ENCODE assay signal across 17 cellular contexts in genomic region chr1:244369256-244370057, GRCh38.
DNase-seq lines count a peak whose midpoint lies in the region; ATAC-seq and TF ChIP-seq lines count a peak whose summit lies in the region.
"Had no signal": no experiment of that assay in that cellular context is flagged by ENCODE, and none has a peak within 500 bp of the region (broad histone marks: within the 10 kb centered on the region; RNA-seq: fewer than 3 reads in every experiment).

No MANE protein-coding gene starts in this region.

- peaks cover 0 to 5% (median 0%) of the 10 kb centered on the region in 4 donors for H3K4me1 ChIP-seq in transverse colon
- H3K4me1 ChIP-seq: pancreas had no signal

- no peak overlapping the region for H3K4me3 Mint-ChIP-seq in activated CD4-positive, alpha-beta T cell treated with anti-CD3 and anti-CD28 coated beads for 36 hours
- H3K4me3 Mint-ChIP-seq: activated CD8-positive, alpha-beta T cell treated with anti-CD3 and anti-CD28 coated beads, Interleukin-2, amount 10 ng/mL, durations not matched to agents 7 days and 5 days; activated T-helper 1 cell treated with anti-CD3 and anti-CD28 coated beads, Interleukin-12 subunit alpha, Interleukin-12 subunit beta, Interleukin-2, Interleukin-4 antibody, amounts not matched to agents 30 ng/mL and 10 ng/mL and 1 ng/mL, durations not matched to agents 14 hours and 24 hours and 36 hours; CD8-positive, alpha-beta T cell had no signal

- H3K36me3 Mint-ChIP-seq in activated CD4-positive, alpha-beta T cell treated with anti-CD3 and anti-CD28 coated beads for 36 hours (ENCODE audit: low read depth) = no peaks in the 10 kb centered on the region
- H3K36me3 Mint-ChIP-seq: CD8-positive, alpha-beta T cell had no signal

- intact Hi-C loops in transverse colon (cut with DNase I; ENCODE audit: low total_unique reads) = no loop called here
- intact Hi-C loops in activated CD4-positive, alpha-beta T cell treated with anti-CD3 and anti-CD28 coated beads for 36 hours (cut with DNase I, micrococcal nuclease) = no loop called here

- H3K36me3 ChIP-seq in transverse colon = no peaks in the 10 kb centered on the region
- H3K36me3 ChIP-seq: pancreas had no signal

- no peak for TF ChIP-seq POLR2A in transverse colon (IDR thresholded peaks at IDR 0.05)

- no peak overlapping the region for H3K4me3 ChIP-seq in transverse colon
- H3K4me3 ChIP-seq: GM23248, pancreas, smooth muscle cell had no signal

- CTCF ChIA-PET in activated CD4-positive, alpha-beta T cell treated with anti-CD3 and anti-CD28 coated beads for 36 hours (lab: Charles Lee) = no interaction called here

- H3K27me3 Mint-ChIP-seq in activated CD4-positive, alpha-beta T cell treated with anti-CD3 and anti-CD28 coated beads for 36 hours = no peaks in the 10 kb centered on the region

- DNase-seq in NCI-H345 (lab: John Stamatoyannopoulos, UW) (peak; percentile 16), NCI-H345 treated with DMSO at 0.1 percent for 48 hours (lab: John Stamatoyannopoulos, UW; ENCODE audit: unreplicated experiment) (no peak), NCI-H774 (lab: John Stamatoyannopoulos, UW) (peak; percentile 48), fibroblast of peridontal ligament (ENCODE audit: extremely low read depth) (peak; percentile 84), transverse colon (peak; percentile 68)
- no peak for DNase-seq in activated CD4-positive, alpha-beta T cell treated with anti-CD3 and anti-CD28 coated beads for 36 hours
- DNase-seq: activated CD8-positive, alpha-beta T cell treated with anti-CD3 and anti-CD28 coated beads, Interleukin-2, amount 10 ng/mL, durations not matched to agents 7 days and 5 days; CD8-positive, alpha-beta T cell; GF-D8; GM23248; NCI-H1930; pancreas; stimulated activated naive CD4-positive, alpha-beta T cell had no signal

- POLR2A ChIA-PET in activated CD4-positive, alpha-beta T cell treated with anti-CD3 and anti-CD28 coated beads for 36 hours (lab: Charles Lee) = no interaction called here

- H3K9me3 Mint-ChIP-seq in activated CD4-positive, alpha-beta T cell treated with anti-CD3 and anti-CD28 coated beads for 36 hours (ENCODE audit: low read depth) = peaks cover 8% of the 10 kb centered on the region
- H3K9me3 Mint-ChIP-seq: CD8-positive, alpha-beta T cell had no signal

- no peaks in the 10 kb centered on the region for H3K4me1 Mint-ChIP-seq in activated CD4-positive, alpha-beta T cell treated with anti-CD3 and anti-CD28 coated beads for 36 hours

- WGBS in transverse colon (ENCODE audit: low coverage in 1 of 2), 2 donors = 67 to 72% methylated on average over 13 to 18 of the region's 18 CpGs

- H3K27me3 ChIP-seq in transverse colon = no peaks in the 10 kb centered on the region
- H3K27me3 ChIP-seq: pancreas had no signal

- peak; percentile 19 for TF ChIP-seq EP300 in transverse colon (IDR thresholded peaks at IDR 0.05; ENCODE audit: low read depth)

- H3K27ac ChIP-seq in transverse colon = peak overlapping the region in 1 of 4 donors; percentile 36
- H3K27ac ChIP-seq: GM23248, pancreas had no signal

- no peak overlapping the region for H3K27ac Mint-ChIP-seq in activated CD4-positive, alpha-beta T cell treated with anti-CD3 and anti-CD28 coated beads for 36 hours
- H3K27ac Mint-ChIP-seq: activated CD8-positive, alpha-beta T cell treated with anti-CD3 and anti-CD28 coated beads, Interleukin-2, amount 10 ng/mL, durations not matched to agents 7 days and 5 days; activated T-helper 1 cell treated with anti-CD3 and anti-CD28 coated beads, Interleukin-12 subunit alpha, Interleukin-12 subunit beta, Interleukin-2, Interleukin-4 antibody, amounts not matched to agents 30 ng/mL and 10 ng/mL and 1 ng/mL, durations not matched to agents 14 hours and 24 hours and 36 hours; CD8-positive, alpha-beta T cell had no signal

- in situ Hi-C loops in transverse colon (cut with MboI; ENCODE audit: low pct_ligation_motif_present in 1 of 4, low pct_unique_long_range_greater_than_20kb in 1 of 4, low sequenced_read_pairs in 3 of 4) = no loop called here

- no peak for TF ChIP-seq CTCF in transverse colon (IDR thresholded peaks at IDR 0.05)

- no peaks in the 10 kb centered on the region for H3K9me3 ChIP-seq in transverse colon
- H3K9me3 ChIP-seq: pancreas had no signal

- no peak for ATAC-seq in HG03521 (IDR thresholded peaks at IDR 0.05; ENCODE audit: unreplicated experiment)
- ATAC-seq in activated CD4-positive, alpha-beta T cell treated with anti-CD3 and anti-CD28 coated beads for 36 hours = no peak
- no peak for ATAC-seq in HG03108 (IDR thresholded peaks at IDR 0.05; ENCODE audit: unreplicated experiment)
- ATAC-seq: activated CD8-positive, alpha-beta T cell treated with anti-CD3 and anti-CD28 coated beads, Interleukin-2, amount 10 ng/mL, durations not matched to agents 7 days and 5 days; CD8-positive, alpha-beta T cell; pancreas had no signal

Comparison
In these comparisons a context has a peak if more than half of its experiments do, and no peak if none do; other contexts are left out.
1. DNase-seq: peak in NCI-H345 (single experiment), NCI-H774 (single experiment), fibroblast of peridontal ligament (single experiment) and transverse colon (single experiment); none in NCI-H345 treated with DMSO at 0.1 percent for 48 hours (single experiment) and activated CD4-positive, alpha-beta T cell treated with anti-CD3 and anti-CD28 coated beads for 36 hours (single experiment).